ENCODE assay signal across 9 cellular contexts in genomic region chr1:172499636-172500141, GRCh38. TPM values are rescaled to one million over a fixed set of nuclear protein-coding genes. Genes with fewer than 3 reads are reported as not detected.
DNase-seq lines count a peak whose midpoint lies in the region; ATAC-seq and TF ChIP-seq lines count a peak whose summit lies in the region.
"Had no signal": no experiment of that assay in that cellular context is flagged by ENCODE, and none has a peak within 500 bp of the region (broad histone marks: within the 10 kb centered on the region; RNA-seq: fewer than 3 reads in every experiment).

No MANE protein-coding gene starts in this region.

- H3K9me3 Mint-ChIP-seq in Caco-2 (ENCODE audit: unreplicated experiment) (no peaks in the 10 kb centered on the region), WTC11 (no peaks in the 10 kb centered on the region)

- H3K9me2 ChIP-seq in HCT116 (ENCODE audit: insufficient read depth), result no peaks in the 10 kb centered on the region
- H3K9me2 ChIP-seq in MM.1S (replicated peaks; ENCODE audit: insufficient read depth, low read length), result no peaks in the 10 kb centered on the region

- RAD21 ChIA-PET in HCT116 (lab: Charles Lee; ENCODE audit: low non-redundant PET in 1 of 2, low total read pairs in 2 of 2, uncharacterized antibody in 2 of 2, unreplicated experiment in 2 of 2), result no interaction called here

- H3K27ac Mint-ChIP-seq in Caco-2 (ENCODE audit: unreplicated experiment) (peak overlapping the region; percentile 33), WTC11 (no peak overlapping the region)

- H3K9me3 ChIP-seq in Caco-2 (no peaks in the 10 kb centered on the region), HCT116 (ENCODE audit: control insufficient read depth in 1 of 2, insufficient read depth in 1 of 2, low read depth in 1 of 2, low read length in 2 of 2) (no peaks in the 10 kb centered on the region), MM.1S (replicated peaks; ENCODE audit: insufficient read depth, low read length) (no peaks in the 10 kb centered on the region)

- H4K20me1 ChIP-seq in HCT116 (ENCODE audit: insufficient read depth) (no peaks in the 10 kb centered on the region), MM.1S (ENCODE audit: insufficient read depth, low read length) (no peaks in the 10 kb centered on the region)

- H3K27me3 Mint-ChIP-seq in Caco-2 (ENCODE audit: insufficient read depth, unreplicated experiment), result no peaks in the 10 kb centered on the region
- peaks cover 12% of the 10 kb centered on the region for H3K27me3 Mint-ChIP-seq in WTC11 (ENCODE audit: low read depth)

- H3K36me3 ChIP-seq in Caco-2 (ENCODE audit: control insufficient read depth, insufficient read depth, low read length), result no peaks in the 10 kb centered on the region
- H3K36me3 ChIP-seq in HCT116 (ENCODE audit: control insufficient read depth in 1 of 2, insufficient read depth in 2 of 2, low read length in 2 of 2), result no peaks in the 10 kb centered on the region
- no peaks in the 10 kb centered on the region for H3K36me3 ChIP-seq in MM.1S (replicated peaks; ENCODE audit: insufficient read depth, low read length)

- POLR2A ChIA-PET in Caco-2 (lab: Charles Lee) (interaction anchor here (0.9 kb wide), 1 partner anchor 33 kb away, joined by 6 read pairs; the partner anchor contains the start of gene SUCO), HCT116 (lab: Charles Lee) (no interaction called here), WTC11 (lab: Charles Lee) (no interaction called here)

- ATAC-seq in HCT116 (peak; percentile 93), WTC11 (no peak), GM21423 (IDR thresholded peaks at IDR 0.05; ENCODE audit: unreplicated experiment) (no peak)

- TF ChIP-seq CTCF in Caco-2 (IDR thresholded peaks at IDR 0.05; ENCODE audit: insufficient read depth in 1 of 2, low read depth in 1 of 2, low read length in 1 of 2, severe bottlenecking in 1 of 2, unreplicated experiment in 1 of 2) (no peak), HCT116 (IDR thresholded peaks at IDR 0.05 in 2 of 3, conservative IDR thresholded peaks at IDR 0.05 in 1 of 3; ENCODE audit: borderline replicate concordance in 1 of 3, insufficient read depth in 1 of 3, low read depth in 2 of 3, low read length in 2 of 3) (no peak), WTC11 (IDR thresholded peaks at IDR 0.05) (no peak), MM.1S (IDR thresholded peaks at IDR 0.05; ENCODE audit: low read length) (no peak)

- H3F3A ChIP-seq in MM.1S (ENCODE audit: insufficient read depth, low read length), result no peaks in the 10 kb centered on the region

- no peaks in the 10 kb centered on the region for H3K36me3 Mint-ChIP-seq in Caco-2 (ENCODE audit: insufficient read depth, unreplicated experiment)
- H3K36me3 Mint-ChIP-seq in WTC11, result no peaks in the 10 kb centered on the region

- H3K4me3 ChIP-seq in Caco-2 (ENCODE audit: low read depth, low read length) (no peak overlapping the region), HCT116 (replicated peaks in 1 of 2; ENCODE audit: low read depth in 1 of 2, low read length in 2 of 2) (no peak overlapping the region), MM.1S (ENCODE audit: low read length) (no peak overlapping the region)

- H3K9ac ChIP-seq in HCT116 (ENCODE audit: low read length) (no peak overlapping the region), MM.1S (ENCODE audit: low read length) (no peak overlapping the region)

- no peaks in the 10 kb centered on the region for H3K27me3 ChIP-seq in Caco-2 (replicated peaks; ENCODE audit: control insufficient read depth, insufficient read depth, low read length)
- H3K27me3 ChIP-seq in HCT116 (ENCODE audit: insufficient read depth, low read length), result no peaks in the 10 kb centered on the region
- no peaks in the 10 kb centered on the region for H3K27me3 ChIP-seq in MM.1S (replicated peaks; ENCODE audit: insufficient read depth, low read length)

- CTCF ChIA-PET in Caco-2 (lab: Charles Lee), result interaction anchor here (1.1 kb wide), 1 partner anchor 33 kb away, joined by 3 read pairs; the partner anchor contains the start of gene SUCO
- CTCF ChIA-PET in HCT116 (lab: Charles Lee), result no interaction called here
- CTCF ChIA-PET in WTC11 (lab: Charles Lee), result no interaction called here

- H2AFZ ChIP-seq in HCT116 (ENCODE audit: low read depth, low read length, poor library complexity, severe bottlenecking), result no peak overlapping the region
- H2AFZ ChIP-seq in MM.1S (ENCODE audit: low read length), result no peak overlapping the region

- H3K4me2 ChIP-seq in HCT116 (ENCODE audit: low read length) (peak overlapping the region; percentile 44), MM.1S (ENCODE audit: low read depth, low read length) (no peak overlapping the region)

- H3K27ac ChIP-seq in HCT116 (ENCODE audit: low read depth, low read length) (no peak overlapping the region), MM.1S (ENCODE audit: low read length) (no peak overlapping the region)

- H3K4me1 ChIP-seq in Caco-2, result peaks cover 44% of the 10 kb centered on the region
- peaks cover 13 to 20% of the 10 kb centered on the region in 2 experiments; a peak in 3 of 4 replicates for H3K4me1 ChIP-seq in HCT116 (ENCODE audit: control insufficient read depth in 1 of 2, insufficient read depth in 2 of 2, low read length in 2 of 2)
- no peaks in the 10 kb centered on the region for H3K4me1 ChIP-seq in MM.1S (ENCODE audit: low read length)

- H3K79me2 ChIP-seq in HCT116 (ENCODE audit: insufficient read depth, low read length), result no peaks in the 10 kb centered on the region
- H3K79me2 ChIP-seq in MM.1S (ENCODE audit: low read length), result no peaks in the 10 kb centered on the region

- BruUV-seq in Caco-2 (replicated peaks; lab: Mats Ljungman, UMichigan) (no TSS peak), HCT116 (replicated peaks; lab: Mats Ljungman, UMichigan) (no TSS peak)

- TF ChIP-seq POLR2A in HCT116 (IDR thresholded peaks at IDR 0.05; ENCODE audit: borderline replicate concordance, extremely low read depth, insufficient read depth, insufficient read length), result no peak

- H3K4me3 Mint-ChIP-seq in Caco-2 (ENCODE audit: unreplicated experiment), result no peak overlapping the region
- H3K4me3 Mint-ChIP-seq in WTC11, result no peak overlapping the region

- H3K4me1 Mint-ChIP-seq in Caco-2 (ENCODE audit: low read depth, unreplicated experiment) (peaks cover 22% of the 10 kb centered on the region), WTC11 (peaks cover 3% of the 10 kb centered on the region)

- DNase-seq in Caco-2 (peak; percentile 69 to 86), HCT116 (ENCODE audit: low read depth, low spot score) (peak; percentile 29), WTC11 (ENCODE audit: low spot score) (no peak), left kidney (ENCODE audit: low read depth, low spot score) (peak; percentile 29), KG1 (lab: John Stamatoyannopoulos, UW) (no peak), MM.1S (no peak)
- no peak for DNase-seq in activated CD8-positive, alpha-beta memory T cell treated with anti-CD3 and anti-CD28 coated beads for 24 hours
- DNase-seq: NCI-H226 had no signal

- intact Hi-C loops in Caco-2 (cut with micrococcal nuclease; ENCODE audit: unreplicated experiment) (loop anchor here (1.0 to 2.0 kb wide), 3 partner anchors 15 to 50 kb away; partner anchors contain the start of gene SUCO), HCT116 (cut with micrococcal nuclease) (no loop called here)

- TF ChIP-seq RAD21 in HCT116 (IDR thresholded peaks at IDR 0.05; ENCODE audit: low read depth), result no peak

TF ChIP-seq in HCT116, 20 proteins besides CTCF, POLR2A, EP300 and RAD21 (continues in another document):
- TF ChIP-seq ZBTB33 (IDR thresholded peaks at IDR 0.05; ENCODE audit: extremely low read depth, insufficient replicate concordance, low read length) (no peak), FOSL1 (IDR thresholded peaks at IDR 0.05; ENCODE audit: low read depth) (peak; percentile 75; the same call in 1 of the 2 replicates), EZH2 (IDR thresholded peaks at IDR 0.05) (no peak), SRF (IDR thresholded peaks at IDR 0.05; ENCODE audit: low read depth) (no peak; the same call in 1 of the 2 replicates)

TF ChIP-seq in WTC11, 78 proteins besides CTCF, POLR2A, EP300 and RAD21:
- TF ChIP-seq SOX15 (CRISPR knock-in tag; IDR thresholded peaks at IDR 0.05) (no peak), KAT7 (CRISPR knock-in tag; IDR thresholded peaks at IDR 0.05; ENCODE audit: borderline replicate concordance) (no peak), ZMAT4 (CRISPR knock-in tag; IDR thresholded peaks at IDR 0.05) (no peak), ZNF281 (CRISPR knock-in tag; IDR thresholded peaks at IDR 0.05) (no peak), GABPB1 (CRISPR knock-in tag; IDR thresholded peaks at IDR 0.05) (peak; percentile 35; the same call in 1 of the 2 replicates), TP53 (CRISPR knock-in tag; IDR thresholded peaks at IDR 0.05) (no peak)

RNA-seq across cellular contexts. Expression of gene SUCO, which starts 33.3 kb away (rescaled TPM):
- total RNA-seq in Caco-2 (2022) (48.4 and 50.3 TPM in 2 replicates), HCT116 (2021; ENCODE audit: unreplicated experiment) (22.6 TPM), WTC11 (2021) (32.9 to 37.4 TPM (median 33.7 TPM) in 3 replicates)
- polyA plus RNA-seq in HCT116 (2012), result 5.3 and 6.0 TPM in 2 replicates

RNA-seq across cellular contexts. Expression of gene PIGC, which starts 55.8 kb away (rescaled TPM):
- total RNA-seq in Caco-2 (2022) (23.7 and 26.1 TPM in 2 replicates), HCT116 (2021; ENCODE audit: unreplicated experiment) (11.9 TPM), WTC11 (2021) (16.2 to 21.9 TPM (median 20.4 TPM) in 3 replicates)
- polyA plus RNA-seq in HCT116 (2012), result 10.8 and 13.6 TPM in 2 replicates

Comparison
In these comparisons a context has a peak if more than half of its experiments do, and no peak if none do; other contexts are left out.
1. DNase-seq: peak in Caco-2 (2 of 2), HCT116 (single experiment) and left kidney (single experiment); none in WTC11 (single experiment), KG1 (single experiment), MM.1S (single experiment) and activated CD8-positive, alpha-beta memory T cell treated with anti-CD3 and anti-CD28 coated beads for 24 hours (single experiment).